ENCODE assay signal across 11 cellular contexts in the genomic region with DNA sequence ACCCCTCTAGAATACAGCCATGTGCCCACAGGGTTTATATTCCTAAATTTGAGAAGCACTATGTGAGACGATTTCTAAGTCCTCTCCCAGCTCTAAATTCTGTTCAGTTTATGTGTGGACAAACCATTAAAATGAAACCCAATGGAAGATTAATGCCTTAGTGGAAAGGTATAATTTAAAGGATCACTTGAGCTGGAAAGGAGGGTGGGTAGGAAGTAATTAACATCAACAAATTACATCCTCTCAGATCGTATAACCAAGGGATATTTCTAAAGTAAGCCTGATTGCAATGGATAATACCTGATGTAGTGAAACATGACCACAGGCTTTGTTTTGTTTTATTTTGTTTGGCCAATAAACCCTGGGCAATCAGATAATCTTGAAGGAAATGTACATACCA.
"Had no signal": no experiment of that assay in that cellular context is flagged by ENCODE, and none has a peak within 500 bp of the region (broad histone marks: within the 10 kb centered on the region; RNA-seq: fewer than 3 reads in every experiment).

No MANE protein-coding gene starts in this region.

- ATAC-seq: foreskin keratinocyte, lower lobe of right lung, natural killer cell had no signal

- DNase-seq: esophagus squamous epithelium; foreskin keratinocyte; immature natural killer cell; left ventricle myocardium inferior; lower lobe of right lung; natural killer cell; posterior cingulate gyrus; small intestine; stimulated activated CD4-positive, alpha-beta T cell treated with anti-CD3 and anti-CD28 coated beads, Interleukin-12 subunit alpha, Interleukin-12 subunit beta, amount 100 ng/mL, for 4 hours; stimulated activated naive CD4-positive, alpha-beta T cell treated with Interleukin-2 at 50 U/mL for 16 hours; uterus had no signal

- H3K4me3 ChIP-seq: esophagus squamous epithelium, left ventricle myocardium inferior, lower lobe of right lung, uterus had no signal
